Comparison of ENCODE assay signal across 31 cellular contexts in the genomic region with DNA sequence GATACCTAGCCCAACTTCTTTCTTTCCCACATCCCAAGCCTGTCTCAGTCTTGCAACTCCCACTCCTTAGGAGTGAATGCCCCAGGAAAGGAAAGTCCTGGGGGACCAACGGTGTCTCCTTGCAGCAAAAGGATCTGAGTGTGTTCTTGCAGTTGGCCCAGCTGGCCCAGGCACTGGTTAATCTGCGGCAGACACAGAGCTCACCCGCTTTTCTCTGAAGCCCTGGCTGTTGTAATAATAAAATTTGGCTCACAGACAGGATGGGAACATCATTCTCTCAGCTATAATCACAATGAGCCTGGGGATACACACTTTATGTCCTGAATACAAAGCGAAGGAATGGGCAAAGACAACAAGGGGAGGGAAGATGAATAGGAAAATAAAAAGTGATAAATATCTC.
DNase-seq lines count a peak whose midpoint lies in the region; ATAC-seq and TF ChIP-seq lines count a peak whose summit lies in the region.
"Had no signal": no experiment of that assay in that cellular context is flagged by ENCODE, and none has a peak within 500 bp of the region (broad histone marks: within the 10 kb centered on the region; RNA-seq: fewer than 3 reads in every experiment).

No MANE protein-coding gene starts in this region.

- CTCF ChIA-PET in WTC11 (lab: Charles Lee) = no interaction called here

- H3K4me3 ChIP-seq in fibroblast of villous mesenchyme (ENCODE audit: low read depth, low read length) = no peak overlapping the region
- H3K4me3 ChIP-seq: gastroesophageal sphincter, GM23338, SJSA1, smooth muscle cell, thyroid gland had no signal

- H3K27me3 Mint-ChIP-seq in type B pancreatic cell (no peaks in the 10 kb centered on the region), WTC11 (ENCODE audit: low read depth) (no peaks in the 10 kb centered on the region)
- H3K27me3 Mint-ChIP-seq: CD4-positive, alpha-beta T cell had no signal

- H3K27ac Mint-ChIP-seq in type B pancreatic cell = peak overlapping the region; percentile 31
- no peak overlapping the region for H3K27ac Mint-ChIP-seq in WTC11
- H3K27ac Mint-ChIP-seq: activated CD4-positive, alpha-beta memory T cell treated with anti-CD3 and anti-CD28 coated beads, Interleukin-2, amount 10 ng/mL, durations not matched to agents 7 days and 5 days; activated naive CD4-positive, alpha-beta T cell treated with anti-CD3 and anti-CD28 coated beads, Interleukin-2, amount 10 ng/mL, durations not matched to agents 7 days and 5 days; CD4-positive, alpha-beta T cell; GM23338; immature natural killer cell; naive B cell had no signal

- no peak for TF ChIP-seq CTCF in fibroblast of villous mesenchyme (IDR thresholded peaks at IDR 0.05; ENCODE audit: insufficient read depth, low read depth, low read length)
- TF ChIP-seq CTCF in type B pancreatic cell (conservative IDR thresholded peaks at IDR 0.05) = no peak
- TF ChIP-seq CTCF in WTC11 (IDR thresholded peaks at IDR 0.05) = no peak

- DNase-seq in EL = peak; percentile 42
- DNase-seq in fibroblast of villous mesenchyme (ENCODE audit: low read depth) = peak; percentile 50
- DNase-seq in type B pancreatic cell (ENCODE audit: extremely low spot score, unreplicated experiment) = no peak
- no peak for DNase-seq in WTC11 (ENCODE audit: low spot score)
- no peak for DNase-seq in DMS 273 (lab: John Stamatoyannopoulos, UW; ENCODE audit: unreplicated experiment)
- no peak for DNase-seq in T-helper 2 cell
- DNase-seq: activated CD4-positive, alpha-beta memory T cell treated with anti-CD3 and anti-CD28 coated beads, Interleukin-2, amount 10 ng/mL, durations not matched to agents 7 days and 5 days; activated CD8-positive, alpha-beta memory T cell treated with anti-CD3 and anti-CD28 coated beads, Interleukin-2, amount 50 U/mL, for 48 hours; activated naive CD4-positive, alpha-beta T cell treated with anti-CD3 and anti-CD28 coated beads, Interleukin-2, amount 10 ng/mL, durations not matched to agents 7 days and 5 days; amniotic stem cell; CD4-positive, alpha-beta T cell; hypothalamus; immature natural killer cell; mesendoderm; naive B cell; NCI-H187 treated with DMSO at 0.1 percent for 48 hours; NCI-H524; retina; RPMI8226; stimulated activated CD4-positive, alpha-beta T cell treated with anti-CD3 and anti-CD28 coated beads, Interleukin-1b, Interleukin-23, amount 100 ng/mL, for 48 hours; stimulated activated CD8-positive, alpha-beta memory T cell treated with anti-CD3 and anti-CD28 coated beads, Interleukin-4, amount 100 ng/mL, for 48 hours; stimulated activated naive CD8-positive, alpha-beta T cell treated with anti-CD3 and anti-CD28 coated beads, Interleukin-15, amount 100 ng/mL, for 72 hours; T-helper 1 cell; thyroid gland had no signal

- POLR2A ChIA-PET in WTC11 (lab: Charles Lee) = no interaction called here

- H3K9me3 Mint-ChIP-seq in type B pancreatic cell = no peaks in the 10 kb centered on the region
- H3K9me3 Mint-ChIP-seq in WTC11 = no peaks in the 10 kb centered on the region
- H3K9me3 Mint-ChIP-seq: activated CD4-positive, alpha-beta memory T cell treated with anti-CD3 and anti-CD28 coated beads, Interleukin-2, amount 10 ng/mL, durations not matched to agents 7 days and 5 days; activated naive CD4-positive, alpha-beta T cell treated with anti-CD3 and anti-CD28 coated beads, Interleukin-2, amount 10 ng/mL, durations not matched to agents 7 days and 5 days; CD4-positive, alpha-beta T cell; GM23338; immature natural killer cell; stimulated activated naive CD8-positive, alpha-beta T cell treated with anti-CD3 and anti-CD28 coated beads, Interleukin-15, amount 100 ng/mL, for 72 hours had no signal

- H3K36me3 Mint-ChIP-seq in type B pancreatic cell (no peaks in the 10 kb centered on the region), WTC11 (no peaks in the 10 kb centered on the region)
- H3K36me3 Mint-ChIP-seq: activated naive CD4-positive, alpha-beta T cell treated with anti-CD3 and anti-CD28 coated beads, Interleukin-2, amount 10 ng/mL, durations not matched to agents 7 days and 5 days; immature natural killer cell; naive B cell had no signal

- peaks cover 11% of the 10 kb centered on the region for H3K4me1 Mint-ChIP-seq in type B pancreatic cell (ENCODE audit: unreplicated experiment)
- H3K4me1 Mint-ChIP-seq in WTC11 = no peaks in the 10 kb centered on the region
- H3K4me1 Mint-ChIP-seq: activated CD4-positive, alpha-beta memory T cell treated with anti-CD3 and anti-CD28 coated beads, Interleukin-2, amount 10 ng/mL, durations not matched to agents 7 days and 5 days; activated naive CD4-positive, alpha-beta T cell treated with anti-CD3 and anti-CD28 coated beads, Interleukin-2, amount 10 ng/mL, durations not matched to agents 7 days and 5 days; GM23338; immature natural killer cell; naive B cell; stimulated activated naive CD8-positive, alpha-beta T cell treated with anti-CD3 and anti-CD28 coated beads, Interleukin-15, amount 100 ng/mL, for 72 hours had no signal

- peak; percentile 60 for ATAC-seq in SK-N-SH treated with all-trans-retinoic acid at 6 μM for 48 hours
- ATAC-seq in WTC11 = no peak
- ATAC-seq: activated CD4-positive, CD25-positive, alpha-beta regulatory T cell treated with anti-CD3 and anti-CD28 coated beads, Interleukin-2, amount 50 U/mL, for 24 hours; gastroesophageal sphincter; GM23338; left lobe of liver; stimulated activated naive CD8-positive, alpha-beta T cell treated with anti-CD3 and anti-CD28 coated beads, Interleukin-15, amount 100 ng/mL, for 72 hours had no signal

- H3K4me3 Mint-ChIP-seq in type B pancreatic cell (no peak overlapping the region), WTC11 (no peak overlapping the region)
- H3K4me3 Mint-ChIP-seq: activated CD4-positive, alpha-beta memory T cell treated with anti-CD3 and anti-CD28 coated beads, Interleukin-2, amount 10 ng/mL, durations not matched to agents 7 days and 5 days; activated naive CD4-positive, alpha-beta T cell treated with anti-CD3 and anti-CD28 coated beads, Interleukin-2, amount 10 ng/mL, durations not matched to agents 7 days and 5 days; CD4-positive, alpha-beta T cell; GM23338; immature natural killer cell; naive B cell; stimulated activated naive CD8-positive, alpha-beta T cell treated with anti-CD3 and anti-CD28 coated beads, Interleukin-15, amount 100 ng/mL, for 72 hours had no signal

TF ChIP-seq in SK-N-SH treated with all-trans-retinoic acid at 6 μM for 48 hours, 23 proteins besides CTCF, POLR2A, EP300 and RAD21 (continues in another document):
- TF ChIP-seq ESRRG (CRISPR knock-in tag; IDR thresholded peaks at IDR 0.05) (no peak), OSR1 (CRISPR knock-in tag; IDR thresholded peaks at IDR 0.05) (no peak), TOX (CRISPR knock-in tag; IDR thresholded peaks at IDR 0.05; ENCODE audit: borderline replicate concordance) (no peak), ZFP30 (CRISPR knock-in tag; IDR thresholded peaks at IDR 0.05) (no peak), RARB (CRISPR knock-in tag; IDR thresholded peaks at IDR 0.05) (no peak), ZNF70 (CRISPR knock-in tag; IDR thresholded peaks at IDR 0.05) (no peak), ZNF565 (CRISPR knock-in tag; conservative IDR thresholded peaks at IDR 0.05; ENCODE audit: low read depth) (no peak), ZC3H10 (CRISPR knock-in tag; IDR thresholded peaks at IDR 0.05) (no peak), ZFP3 (CRISPR knock-in tag; IDR thresholded peaks at IDR 0.05) (no peak), ISL1 (CRISPR knock-in tag; IDR thresholded peaks at IDR 0.05) (no peak)
- TF ChIP-seq, protein P1, sequence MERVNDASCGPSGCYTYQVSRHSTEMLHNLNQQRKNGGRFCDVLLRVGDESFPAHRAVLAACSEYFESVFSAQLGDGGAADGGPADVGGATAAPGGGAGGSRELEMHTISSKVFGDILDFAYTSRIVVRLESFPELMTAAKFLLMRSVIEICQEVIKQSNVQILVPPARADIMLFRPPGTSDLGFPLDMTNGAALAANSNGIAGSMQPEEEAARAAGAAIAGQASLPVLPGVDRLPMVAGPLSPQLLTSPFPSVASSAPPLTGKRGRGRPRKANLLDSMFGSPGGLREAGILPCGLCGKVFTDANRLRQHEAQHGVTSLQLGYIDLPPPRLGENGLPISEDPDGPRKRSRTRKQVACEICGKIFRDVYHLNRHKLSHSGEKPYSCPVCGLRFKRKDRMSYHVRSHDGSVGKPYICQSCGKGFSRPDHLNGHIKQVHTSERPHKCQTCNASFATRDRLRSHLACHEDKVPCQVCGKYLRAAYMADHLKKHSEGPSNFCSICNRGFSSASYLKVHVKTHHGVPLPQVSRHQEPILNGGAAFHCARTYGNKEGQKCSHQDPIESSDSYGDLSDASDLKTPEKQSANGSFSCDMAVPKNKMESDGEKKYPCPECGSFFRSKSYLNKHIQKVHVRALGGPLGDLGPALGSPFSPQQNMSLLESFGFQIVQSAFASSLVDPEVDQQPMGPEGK (CRISPR knock-in tag; IDR thresholded peaks at IDR 0.05; ENCODE audit: borderline replicate concordance) = no peak

TF ChIP-seq in WTC11, 78 proteins besides CTCF, POLR2A, EP300 and RAD21 (continues in another document):
- TF ChIP-seq PRRX2 (CRISPR knock-in tag; IDR thresholded peaks at IDR 0.05) (no peak), FOXP1 (CRISPR knock-in tag; IDR thresholded peaks at IDR 0.05; ENCODE audit: borderline replicate concordance) (no peak), SMAD3 (CRISPR knock-in tag; IDR thresholded peaks at IDR 0.05; ENCODE audit: borderline replicate concordance) (no peak)
- TF ChIP-seq, protein P2, sequence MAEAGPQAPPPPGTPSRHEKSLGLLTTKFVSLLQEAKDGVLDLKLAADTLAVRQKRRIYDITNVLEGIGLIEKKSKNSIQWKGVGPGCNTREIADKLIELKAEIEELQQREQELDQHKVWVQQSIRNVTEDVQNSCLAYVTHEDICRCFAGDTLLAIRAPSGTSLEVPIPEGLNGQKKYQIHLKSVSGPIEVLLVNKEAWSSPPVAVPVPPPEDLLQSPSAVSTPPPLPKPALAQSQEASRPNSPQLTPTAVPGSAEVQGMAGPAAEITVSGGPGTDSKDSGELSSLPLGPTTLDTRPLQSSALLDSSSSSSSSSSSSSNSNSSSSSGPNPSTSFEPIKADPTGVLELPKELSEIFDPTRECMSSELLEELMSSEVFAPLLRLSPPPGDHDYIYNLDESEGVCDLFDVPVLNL (CRISPR knock-in tag; IDR thresholded peaks at IDR 0.05; ENCODE audit: borderline replicate concordance, low read depth) = no peak
- TF ChIP-seq, protein P3, sequence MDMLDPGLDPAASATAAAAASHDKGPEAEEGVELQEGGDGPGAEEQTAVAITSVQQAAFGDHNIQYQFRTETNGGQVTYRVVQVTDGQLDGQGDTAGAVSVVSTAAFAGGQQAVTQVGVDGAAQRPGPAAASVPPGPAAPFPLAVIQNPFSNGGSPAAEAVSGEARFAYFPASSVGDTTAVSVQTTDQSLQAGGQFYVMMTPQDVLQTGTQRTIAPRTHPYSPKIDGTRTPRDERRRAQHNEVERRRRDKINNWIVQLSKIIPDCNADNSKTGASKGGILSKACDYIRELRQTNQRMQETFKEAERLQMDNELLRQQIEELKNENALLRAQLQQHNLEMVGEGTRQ (CRISPR knock-in tag; IDR thresholded peaks at IDR 0.05) = no peak

Comparison
In these comparisons a context has a peak if more than half of its experiments do, and no peak if none do; other contexts are left out.
1. DNase-seq: peak in EL (single experiment) and fibroblast of villous mesenchyme (single experiment); none in type B pancreatic cell (single experiment), WTC11 (single experiment), DMS 273 (single experiment) and T-helper 2 cell (0 of 5).